In the genomic region with DNA sequence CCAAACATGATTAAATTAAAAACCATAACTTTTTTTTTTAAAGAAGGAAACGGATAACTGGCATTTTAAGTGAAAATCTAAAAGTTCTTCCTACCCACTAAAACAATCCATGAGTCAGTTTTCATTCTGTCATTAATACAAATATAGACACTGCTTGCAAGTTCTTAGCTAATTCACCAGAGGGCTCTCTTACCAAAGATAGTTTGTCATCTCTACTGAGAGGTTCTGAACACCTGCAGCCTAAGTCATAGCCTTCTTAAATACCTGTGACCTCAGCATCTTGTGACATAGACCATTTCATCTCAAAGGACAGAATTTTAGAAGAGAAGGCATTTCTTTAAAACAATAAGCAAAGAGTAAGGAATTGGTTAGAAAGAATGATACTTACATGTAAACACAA, we compare ENCODE assay signal across 8 cellular contexts.
A peak's percentile ranks its signal among the peaks of the same experiment; 100 is the strongest.
DNase-seq lines count a peak whose midpoint lies in the region; ATAC-seq, FAIRE-seq and TF ChIP-seq lines count a peak whose summit lies in the region.

No MANE protein-coding gene starts in this region.

- DNase-seq in DMS53 (lab: John Stamatoyannopoulos, UW): peak; percentile 69
- peak; percentile 54 for DNase-seq in amniotic epithelial cell (ENCODE audit: low read depth)
- DNase-seq in HepG2 (ENCODE audit: low spot score): peak; percentile 12
- DNase-seq in mucosa of descending colon: no peak
- DNase-seq in germinal center (ENCODE audit: low spot score): no peak
- DNase-seq in OCI-M2 (lab: John Stamatoyannopoulos, UW; ENCODE audit: unreplicated experiment): no peak

- 0 out of 2 replicates have a peak, but pooled peaks have one; percentile 38 for TF ChIP-seq RAD21 in HepG2 (CRISPR knock-in tag; IDR thresholded peaks at IDR 0.05)

- in situ Hi-C loops in HepG2 (cut with HindIII; ENCODE audit: extremely low pct_ligation_motif_present, low pct_unique_long_range_greater_than_20kb): no loop called here

- TF ChIP-seq POLR2A in HepG2 (IDR thresholded peaks at IDR 0.05; ENCODE audit: insufficient read depth in 1 of 2, low read depth in 2 of 2, low read length in 2 of 2): no peak

- no peaks in the 10 kb centered on the region for H3K36me3 ChIP-seq in KMS-11 (ENCODE audit: insufficient read depth)
- H3K36me3 ChIP-seq in HepG2 (replicated peaks in 1 of 2; ENCODE audit: control insufficient read depth in 1 of 2, insufficient read depth in 2 of 2, low read length in 2 of 2): no peaks in the 10 kb centered on the region
- no peaks in the 10 kb centered on the region for H3K36me3 ChIP-seq in mucosa of descending colon (ENCODE audit: low read depth)

- peak; percentile 68 for FAIRE-seq in HepG2 (lab: Jason Lieb, UNC)

- intact Hi-C loops in HepG2 (cut with micrococcal nuclease; ENCODE audit: unreplicated experiment): loop anchor here (1.0 kb wide), 1 partner anchor 192 kb away; the partner anchor contains the start of gene TSR2
- intact Hi-C loops in mucosa of descending colon (cut with DNase I, micrococcal nuclease): no loop called here

- no peaks in the 10 kb centered on the region for H3K9me3 ChIP-seq in HepG2 (ENCODE audit: low read length)
- H3K9me3 ChIP-seq in mucosa of descending colon: no peaks in the 10 kb centered on the region

- H2AFZ ChIP-seq in KMS-11 (ENCODE audit: low read depth) (no peak overlapping the region), HepG2 (ENCODE audit: low read length) (no peak overlapping the region)

- H3K27me3 ChIP-seq in KMS-11 (ENCODE audit: insufficient read depth, low read depth) (no peaks in the 10 kb centered on the region), HepG2 (ENCODE audit: control insufficient read depth in 1 of 2, insufficient read depth in 2 of 2, low read length in 2 of 2) (no peaks in the 10 kb centered on the region)

- TF ChIP-seq CTCF in KMS-11 (conservative IDR thresholded peaks at IDR 0.05; ENCODE audit: low read depth, low read length) (peak; percentile 62), HepG2 (CRISPR knock-in tag; IDR thresholded peaks at IDR 0.05) (peak; percentile 60), mucosa of descending colon (IDR thresholded peaks at IDR 0.05) (no peak)

- H3K4me2 ChIP-seq in KMS-11 (no peak overlapping the region), HepG2 (ENCODE audit: low read depth, low read length) (no peak overlapping the region)

- H3K4me1 ChIP-seq in KMS-11 (ENCODE audit: low read depth, poor library complexity, severe bottlenecking) (peaks cover 37% of the 10 kb centered on the region), HepG2 (ENCODE audit: insufficient read depth, low read length) (no peaks in the 10 kb centered on the region), mucosa of descending colon (ENCODE audit: low read depth) (no peaks in the 10 kb centered on the region)

- TF ChIP-seq EP300 in HepG2 (IDR thresholded peaks at IDR 0.05; ENCODE audit: low read depth in 2 of 2, low read length in 2 of 2) (no peak), HepG2 (CRISPR knock-in tag; IDR thresholded peaks at IDR 0.05; ENCODE audit: borderline replicate concordance) (no peak)

- H3K79me2 ChIP-seq in KMS-11 (ENCODE audit: insufficient read depth, low read depth) (no peaks in the 10 kb centered on the region), HepG2 (ENCODE audit: insufficient read depth, low read length) (no peaks in the 10 kb centered on the region)

- POLR2A ChIA-PET in HepG2 (lab: Yijun Ruan, JAX): no interaction called here

- ATAC-seq in HepG2: peak; percentile 59; the same call in 2 of the 3 replicates
- ATAC-seq in mucosa of descending colon: no peak
- no peak for ATAC-seq in HG03139 (IDR thresholded peaks at IDR 0.05; ENCODE audit: unreplicated experiment)

- H3K4me3 ChIP-seq in KMS-11 (IDR thresholded peaks at IDR 0.05; ENCODE audit: insufficient read depth, low read depth, low read length): no peak overlapping the region
- no peak overlapping the region for H3K4me3 ChIP-seq in HepG2 (replicated peaks in 1 of 3; ENCODE audit: insufficient read depth in 1 of 3, low read depth in 2 of 3, low read length in 3 of 3)
- no peak overlapping the region for H3K4me3 ChIP-seq in mucosa of descending colon

- 0% methylated on average over 1 of the region's 1 CpG for WGBS in HepG2 (ENCODE audit: low lambda C conversion rate)

- H3K9ac ChIP-seq in KMS-11 (no peak overlapping the region), HepG2 (ENCODE audit: insufficient read depth, low read depth, low read length) (no peak overlapping the region)

- no peak overlapping the region; the same call in 1 of the 2 replicates for H3K27ac ChIP-seq in KMS-11
- no peak overlapping the region for H3K27ac ChIP-seq in HepG2 (ENCODE audit: extremely low read length, insufficient read depth, low read length)

- no TSS peak for BruUV-seq in HepG2 (replicated peaks; lab: Mats Ljungman, UMichigan)

- H4K20me1 ChIP-seq in KMS-11 (ENCODE audit: insufficient read depth) (no peaks in the 10 kb centered on the region), HepG2 (ENCODE audit: insufficient read depth, low read length) (no peaks in the 10 kb centered on the region)

- CTCF ChIA-PET in HepG2 (lab: Yijun Ruan, JAX; ENCODE audit: low intra/inter-chr PET ratio, low total read pairs): no interaction called here

TF ChIP-seq in HepG2, 621 proteins besides CTCF, POLR2A, EP300 and RAD21 (continues in another document):
- TF ChIP-seq, protein P1, sequence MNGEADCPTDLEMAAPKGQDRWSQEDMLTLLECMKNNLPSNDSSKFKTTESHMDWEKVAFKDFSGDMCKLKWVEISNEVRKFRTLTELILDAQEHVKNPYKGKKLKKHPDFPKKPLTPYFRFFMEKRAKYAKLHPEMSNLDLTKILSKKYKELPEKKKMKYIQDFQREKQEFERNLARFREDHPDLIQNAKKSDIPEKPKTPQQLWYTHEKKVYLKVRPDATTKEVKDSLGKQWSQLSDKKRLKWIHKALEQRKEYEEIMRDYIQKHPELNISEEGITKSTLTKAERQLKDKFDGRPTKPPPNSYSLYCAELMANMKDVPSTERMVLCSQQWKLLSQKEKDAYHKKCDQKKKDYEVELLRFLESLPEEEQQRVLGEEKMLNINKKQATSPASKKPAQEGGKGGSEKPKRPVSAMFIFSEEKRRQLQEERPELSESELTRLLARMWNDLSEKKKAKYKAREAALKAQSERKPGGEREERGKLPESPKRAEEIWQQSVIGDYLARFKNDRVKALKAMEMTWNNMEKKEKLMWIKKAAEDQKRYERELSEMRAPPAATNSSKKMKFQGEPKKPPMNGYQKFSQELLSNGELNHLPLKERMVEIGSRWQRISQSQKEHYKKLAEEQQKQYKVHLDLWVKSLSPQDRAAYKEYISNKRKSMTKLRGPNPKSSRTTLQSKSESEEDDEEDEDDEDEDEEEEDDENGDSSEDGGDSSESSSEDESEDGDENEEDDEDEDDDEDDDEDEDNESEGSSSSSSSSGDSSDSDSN (CRISPR knock-in tag; IDR thresholded peaks at IDR 0.05): no peak
- TF ChIP-seq, protein P2, sequence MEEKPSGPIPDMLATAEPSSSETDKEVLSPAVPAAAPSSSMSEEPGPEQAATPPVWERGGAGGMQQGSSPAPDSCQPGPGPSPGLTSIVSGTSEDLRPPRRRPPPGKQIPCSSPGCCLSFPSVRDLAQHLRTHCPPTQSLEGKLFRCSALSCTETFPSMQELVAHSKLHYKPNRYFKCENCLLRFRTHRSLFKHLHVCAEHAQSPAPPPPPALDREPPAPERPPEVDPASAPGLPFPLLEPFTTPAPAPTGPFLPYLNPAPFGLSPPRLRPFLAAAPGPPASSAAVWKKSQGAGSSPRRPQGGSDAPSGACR (CRISPR knock-in tag; IDR thresholded peaks at IDR 0.05): no peak
- TF ChIP-seq MIER3 (CRISPR knock-in tag; IDR thresholded peaks at IDR 0.05; ENCODE audit: borderline replicate concordance) (no peak), PLRG1 (conservative IDR thresholded peaks at IDR 0.05) (no peak), STAG1 (CRISPR knock-in tag; IDR thresholded peaks at IDR 0.05) (peak; percentile 70), ZNF546 (CRISPR knock-in tag; conservative IDR thresholded peaks at IDR 0.05) (no peak)
- TF ChIP-seq, protein P3, sequence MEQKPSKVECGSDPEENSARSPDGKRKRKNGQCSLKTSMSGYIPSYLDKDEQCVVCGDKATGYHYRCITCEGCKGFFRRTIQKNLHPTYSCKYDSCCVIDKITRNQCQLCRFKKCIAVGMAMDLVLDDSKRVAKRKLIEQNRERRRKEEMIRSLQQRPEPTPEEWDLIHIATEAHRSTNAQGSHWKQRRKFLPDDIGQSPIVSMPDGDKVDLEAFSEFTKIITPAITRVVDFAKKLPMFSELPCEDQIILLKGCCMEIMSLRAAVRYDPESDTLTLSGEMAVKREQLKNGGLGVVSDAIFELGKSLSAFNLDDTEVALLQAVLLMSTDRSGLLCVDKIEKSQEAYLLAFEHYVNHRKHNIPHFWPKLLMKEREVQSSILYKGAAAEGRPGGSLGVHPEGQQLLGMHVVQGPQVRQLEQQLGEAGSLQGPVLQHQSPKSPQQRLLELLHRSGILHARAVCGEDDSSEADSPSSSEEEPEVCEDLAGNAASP (CRISPR knock-in tag; IDR thresholded peaks at IDR 0.05; ENCODE audit: borderline replicate concordance): no peak
- TF ChIP-seq, protein P4, sequence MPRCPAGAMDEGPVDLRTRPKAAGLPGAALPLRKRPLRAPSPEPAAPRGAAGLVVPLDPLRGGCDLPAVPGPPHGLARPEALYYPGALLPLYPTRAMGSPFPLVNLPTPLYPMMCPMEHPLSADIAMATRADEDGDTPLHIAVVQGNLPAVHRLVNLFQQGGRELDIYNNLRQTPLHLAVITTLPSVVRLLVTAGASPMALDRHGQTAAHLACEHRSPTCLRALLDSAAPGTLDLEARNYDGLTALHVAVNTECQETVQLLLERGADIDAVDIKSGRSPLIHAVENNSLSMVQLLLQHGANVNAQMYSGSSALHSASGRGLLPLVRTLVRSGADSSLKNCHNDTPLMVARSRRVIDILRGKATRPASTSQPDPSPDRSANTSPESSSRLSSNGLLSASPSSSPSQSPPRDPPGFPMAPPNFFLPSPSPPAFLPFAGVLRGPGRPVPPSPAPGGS (CRISPR knock-in tag; IDR thresholded peaks at IDR 0.05): no peak

Comparison
In these comparisons a context has a peak if more than half of its experiments do, and no peak if none do; other contexts are left out.
1. DNase-seq: peak in DMS53 (single experiment), amniotic epithelial cell (single experiment) and HepG2 (single experiment); none in mucosa of descending colon (0 of 3), germinal center (single experiment) and OCI-M2 (single experiment).